Comparison of ENCODE assay signal across 8 cellular contexts in the genomic region with DNA sequence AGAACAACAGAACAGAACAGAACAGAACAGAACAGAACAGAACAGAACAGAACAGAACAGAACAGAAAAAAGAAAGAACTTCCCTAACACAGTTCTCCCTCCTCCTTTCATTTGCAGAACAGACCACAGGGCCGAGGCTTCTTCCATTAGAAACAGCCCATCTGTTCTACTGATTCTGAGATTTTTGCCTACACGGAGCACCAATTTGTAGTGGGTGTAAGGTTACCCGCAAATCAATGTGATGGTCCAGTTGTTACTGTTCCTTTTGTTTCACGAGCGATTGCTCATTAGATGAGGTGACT. TPM values are rescaled to one million over a fixed set of nuclear protein-coding genes. Genes with fewer than 3 reads are reported as not detected.
DNase-seq lines count a peak whose midpoint lies in the region; TF ChIP-seq lines count a peak whose summit lies in the region.

No MANE protein-coding gene starts in this region.

- peak overlapping the region; percentile 63 to 82 for H3K18ac ChIP-seq in mesenchymal stem cell (ENCODE audit: low read depth in 1 of 2, low read length in 2 of 2)

- in situ Hi-C loops in mammary epithelial cell (cut with MboI; ENCODE audit: low sequenced_read_pairs in 2 of 2): no loop called here

- no peaks in the 10 kb centered on the region for H3K9me3 ChIP-seq in mammary epithelial cell (replicated peaks; ENCODE audit: insufficient read depth, low read length)
- H3K9me3 ChIP-seq in mesenchymal stem cell (ENCODE audit: control insufficient read depth, low read length): no peaks in the 10 kb centered on the region
- H3K9me3 ChIP-seq in uterus: no peaks in the 10 kb centered on the region

- H2BK15ac ChIP-seq in mesenchymal stem cell (ENCODE audit: low read depth, poor library complexity, severe bottlenecking): no peak overlapping the region

- H2AFZ ChIP-seq in mammary epithelial cell (ENCODE audit: low read depth, low read length): peak overlapping the region; percentile 96
- H2AFZ ChIP-seq in mesenchymal stem cell (ENCODE audit: low read depth, low read length): no peak overlapping the region

- peaks cover 35% of the 10 kb centered on the region for H3K79me2 ChIP-seq in mammary epithelial cell (ENCODE audit: insufficient read depth, low read length)

- H3K4me3 ChIP-seq in mammary epithelial cell (replicated peaks in 1 of 3; ENCODE audit: insufficient read depth in 1 of 3, low read depth in 2 of 3, low read length in 3 of 3) (peak overlapping the region; percentile 74 to 88 (median 81)), mesenchymal stem cell (ENCODE audit: insufficient read depth in 1 of 2, low read depth in 1 of 2, low read length in 2 of 2) (peak overlapping the region in 1 of 2 experiments; percentile 82), uterus (peak overlapping the region; percentile 76 to 86)

- H2AK5ac ChIP-seq in mesenchymal stem cell (ENCODE audit: low read length, severe bottlenecking): no peak overlapping the region

- H2BK120ac ChIP-seq in mesenchymal stem cell (ENCODE audit: low read depth, low read length): no peak overlapping the region

- H3K36me3 Mint-ChIP-seq in activated naive CD4-positive, alpha-beta T cell treated with anti-CD3 and anti-CD28 coated beads for 36 hours (ENCODE audit: low read depth): no peaks in the 10 kb centered on the region

- H3K79me1 ChIP-seq in mesenchymal stem cell (replicated peaks; ENCODE audit: low read length, poor library complexity, severe bottlenecking): no peaks in the 10 kb centered on the region

- H3K27ac Mint-ChIP-seq in activated naive CD4-positive, alpha-beta T cell treated with anti-CD3 and anti-CD28 coated beads for 36 hours: peak overlapping the region; percentile 31

- no peak for TF ChIP-seq POLR2A in uterus (IDR thresholded peaks at IDR 0.05)

- peak overlapping the region; percentile 67 for H3K4me3 Mint-ChIP-seq in activated naive CD4-positive, alpha-beta T cell treated with anti-CD3 and anti-CD28 coated beads for 36 hours

- H3K4me1 ChIP-seq in mammary epithelial cell (ENCODE audit: insufficient read depth, low read length) (peaks cover 50% of the 10 kb centered on the region), mesenchymal stem cell (ENCODE audit: control insufficient read depth, insufficient read depth, low read depth, low read length) (peaks cover 5% of the 10 kb centered on the region), uterus (no peaks in the 10 kb centered on the region)

- H3K27ac ChIP-seq in mammary epithelial cell (ENCODE audit: insufficient read depth, low read depth, low read length) (peak overlapping the region; percentile 41), mesenchymal stem cell (ENCODE audit: low read length, poor library complexity, severe bottlenecking) (peak overlapping the region; percentile 76), uterus (peak overlapping the region; percentile 90 to 94)

- H3K36me3 ChIP-seq in mammary epithelial cell (ENCODE audit: insufficient read depth, low read length): no peaks in the 10 kb centered on the region
- H3K36me3 ChIP-seq in mesenchymal stem cell (ENCODE audit: control insufficient read depth in 1 of 2, insufficient read depth in 2 of 2, low read depth in 1 of 2, low read length in 2 of 2): no peaks in the 10 kb centered on the region
- H3K36me3 ChIP-seq in uterus: no peaks in the 10 kb centered on the region

- H3K27me3 ChIP-seq in mammary epithelial cell (ENCODE audit: insufficient read depth, low read length) (no peaks in the 10 kb centered on the region), mesenchymal stem cell (ENCODE audit: control insufficient read depth in 1 of 2, insufficient read depth in 1 of 2, low read length in 2 of 2) (no peaks in the 10 kb centered on the region), uterus (no peaks in the 10 kb centered on the region)

- H2BK12ac ChIP-seq in mesenchymal stem cell (ENCODE audit: low read length in 2 of 2): peak overlapping the region in 1 of 2 experiments; percentile 86

- H3K4me2 ChIP-seq in mammary epithelial cell (ENCODE audit: insufficient read depth, low read depth, low read length) (peak overlapping the region; percentile 96), mesenchymal stem cell (ENCODE audit: low read length, poor library complexity, severe bottlenecking) (peak overlapping the region; percentile 90)

- H4K91ac ChIP-seq in mesenchymal stem cell (ENCODE audit: low read length): no peak overlapping the region

- peaks cover 7% of the 10 kb centered on the region for H3K27me3 Mint-ChIP-seq in activated naive CD4-positive, alpha-beta T cell treated with anti-CD3 and anti-CD28 coated beads for 36 hours (ENCODE audit: low read depth)

- peaks cover 22% of the 10 kb centered on the region for H3K4me1 Mint-ChIP-seq in activated naive CD4-positive, alpha-beta T cell treated with anti-CD3 and anti-CD28 coated beads for 36 hours (ENCODE audit: low read depth)

- CTCF ChIA-PET in activated naive CD4-positive, alpha-beta T cell treated with anti-CD3 and anti-CD28 coated beads for 36 hours (lab: Charles Lee): interaction anchor here (0.6 to 1.1 kb wide), 4 partner anchors 57 to 855 kb away, joined by 3 read pairs; no protein-coding TSS in a partner anchor
- CTCF ChIA-PET in mammary epithelial cell (lab: Charles Lee; ENCODE audit: low non-redundant PET): interaction anchor here (0.5 to 0.6 kb wide), 2 partner anchors 12 to 46 kb away, joined by 5 to 6 read pairs; no protein-coding TSS in a partner anchor

- TF ChIP-seq CTCF in mammary epithelial cell (conservative IDR thresholded peaks at IDR 0.05 in 1 of 2, IDR thresholded peaks at IDR 0.05 in 1 of 2; ENCODE audit: extremely low read depth in 1 of 2, insufficient read depth in 1 of 2, low read depth in 1 of 2, low read length in 2 of 2) (no peak), uterus (IDR thresholded peaks at IDR 0.05) (no peak)

- H3K23ac ChIP-seq in mesenchymal stem cell (ENCODE audit: low read length in 2 of 2): no peak overlapping the region

- H3K14ac ChIP-seq in mesenchymal stem cell (ENCODE audit: low read length in 2 of 2): no peak overlapping the region

- BruUV-seq in mammary epithelial cell (replicated peaks; lab: Mats Ljungman, UMichigan): no TSS peak

- dilution Hi-C loops in mammary epithelial cell (cut with HindIII; ENCODE audit: low sequenced_read_pairs): no loop called here

- H3K9me3 Mint-ChIP-seq in activated naive CD4-positive, alpha-beta T cell treated with anti-CD3 and anti-CD28 coated beads for 36 hours: no peaks in the 10 kb centered on the region

- peak overlapping the region in 1 of 2 experiments; percentile 68 for H3K4ac ChIP-seq in mesenchymal stem cell (ENCODE audit: low read depth in 1 of 2, low read length in 2 of 2)

- no peak for DNase-seq in activated naive CD4-positive, alpha-beta T cell treated with anti-CD3 and anti-CD28 coated beads for 36 hours
- DNase-seq in activated naive CD4-positive, alpha-beta T cell treated with anti-CD3 and anti-CD28 coated beads, Interleukin-2, amount 50 U/mL, for 16 hours: no peak
- DNase-seq in mammary epithelial cell (no peak), mesenchymal stem cell (no peak), uterus (no peak), NCI-H2227 (lab: John Stamatoyannopoulos, UW; ENCODE audit: unreplicated experiment) (no peak), AG08395 (ENCODE audit: low spot score) (no peak), GF-D8 (lab: John Stamatoyannopoulos, UW) (no peak)

- H3K9ac ChIP-seq in mammary epithelial cell (ENCODE audit: insufficient read depth, low read length): peak overlapping the region; percentile 25
- H3K9ac ChIP-seq in mesenchymal stem cell (ENCODE audit: low read length): peak overlapping the region; percentile 85

- H2BK5ac ChIP-seq in mesenchymal stem cell (ENCODE audit: low read depth, low read length, poor library complexity, severe bottlenecking): no peak overlapping the region

- 2% methylated on average over 5 of the region's 5 CpGs for WGBS in mammary epithelial cell (ENCODE audit: low coverage, missing lambda C conversion rate)
- WGBS in mesenchymal stem cell: 7% methylated on average over 5 of the region's 5 CpGs

- H4K20me1 ChIP-seq in mammary epithelial cell (ENCODE audit: insufficient read depth, low read length): no peaks in the 10 kb centered on the region

- peak overlapping the region; percentile 86 for H4K8ac ChIP-seq in mesenchymal stem cell (ENCODE audit: low read length)

- intact Hi-C loops in activated naive CD4-positive, alpha-beta T cell treated with anti-CD3 and anti-CD28 coated beads for 36 hours (cut with micrococcal nuclease): loop anchor here (1.0 to 10.0 kb wide), 4 partner anchors 61 to 875 kb away; partner anchors contain the start of genes FAM135A and SMAP1
- intact Hi-C loops in mammary epithelial cell (cut with micrococcal nuclease): loop anchor here (1.0 to 2.0 kb wide), 2 partner anchors 83 to 98 kb away; no protein-coding TSS in a partner anchor
- intact Hi-C loops in uterus (cut with DNase I; ENCODE audit: low total_unique reads): no loop called here

RNA-seq across cellular contexts. Expression of gene OGFRL1, which starts 0.7 kb away (rescaled TPM):
- total RNA-seq in activated naive CD4-positive, alpha-beta T cell treated with anti-CD3 and anti-CD28 coated beads for 36 hours: 1 to 10 TPM; 2.6 to 3.1 TPM
- 100 to 1,000 TPM in 1 of 2 donors, 10 to 100 TPM in 1; 33.4 to 106 TPM for total RNA-seq in mammary epithelial cell
- polyA plus RNA-seq in mammary epithelial cell: 6.8 TPM
- polyA minus RNA-seq in mammary epithelial cell: 8.1 TPM
- 34.2 TPM for polyA plus RNA-seq in mesenchymal stem cell (2013, experiment 1 of 2)
- polyA plus RNA-seq in mesenchymal stem cell (2013, experiment 2 of 2): 37.1 TPM
- 10 to 100 TPM in 3 of 4 donors, 1 to 10 TPM in 1; 9.0 to 35.6 (median 19.4) TPM for total RNA-seq in uterus

Comparison
In these comparisons a context has a peak if more than half of its experiments do, and no peak if none do; other contexts are left out.
1. H3K27ac ChIP-seq: peak in every context shown above with its lines; median percentile 92 in uterus; 76 in mesenchymal stem cell; 41 in mammary epithelial cell.